In genomic region chr13:20197361-20197834, GRCh38 we compare ENCODE assay signal across 8 cellular contexts. TPM values are rescaled to one million over a fixed set of nuclear protein-coding genes. Genes with fewer than 3 reads are reported as not detected.
DNase-seq lines count a peak whose midpoint lies in the region; ATAC-seq and TF ChIP-seq lines count a peak whose summit lies in the region.

No MANE protein-coding gene starts in this region.

- no peaks in the 10 kb centered on the region for H3K9me2 ChIP-seq in hepatocyte (replicated peaks; ENCODE audit: insufficient read depth)

- H3K4me2 ChIP-seq in hepatocyte: no peak overlapping the region

- TF ChIP-seq CTCF in GM12864 (IDR thresholded peaks at IDR 0.05; ENCODE audit: low read depth, low read length, missing control alignments) (peak; percentile 78), hepatocyte (IDR thresholded peaks at IDR 0.05; ENCODE audit: poor library complexity) (peak; percentile 56)

- H3K27me3 ChIP-seq in adipocyte (replicated peaks; ENCODE audit: control insufficient read depth, insufficient read depth, low read length): peaks cover 26% of the 10 kb centered on the region
- H3K27me3 ChIP-seq in hepatocyte: peaks cover 41% of the 10 kb centered on the region

- peaks cover 9% of the 10 kb centered on the region for H3K9me3 ChIP-seq in adipocyte (ENCODE audit: control insufficient read depth, low read length)
- H3K9me3 ChIP-seq in hepatocyte (ENCODE audit: low read depth): no peaks in the 10 kb centered on the region

- H3K4me1 ChIP-seq in adipocyte (ENCODE audit: control insufficient read depth, insufficient read depth, low read length) (peaks cover 17% of the 10 kb centered on the region), hepatocyte (ENCODE audit: insufficient read depth) (peaks cover 9% of the 10 kb centered on the region)

- H3K27ac ChIP-seq in hepatocyte: no peak overlapping the region

- 13% methylated on average over 5 of the region's 5 CpGs for WGBS in hepatocyte (ENCODE audit: low lambda C conversion rate, missing lambda C conversion rate)

- no peak overlapping the region for H3K4me3 ChIP-seq in GM12864 (ENCODE audit: low read depth, low read length)
- H3K4me3 ChIP-seq in adipocyte (ENCODE audit: low read length): no peak overlapping the region
- H3K4me3 ChIP-seq in hepatocyte: no peak overlapping the region

- no peak overlapping the region for H2AFZ ChIP-seq in hepatocyte

- ATAC-seq in stimulated activated naive CD8-positive, alpha-beta T cell treated with anti-CD3 and anti-CD28 coated beads, Interleukin-15, Interleukin-2, amounts not matched to agents 100 U/mL and 50 U/mL, for 24 hours: peak; percentile 42
- ATAC-seq in GM21390 (IDR thresholded peaks at IDR 0.05; ENCODE audit: unreplicated experiment): no peak

- no peaks in the 10 kb centered on the region for H4K20me1 ChIP-seq in hepatocyte (ENCODE audit: insufficient read depth, poor library complexity, severe bottlenecking)

- H3K36me3 ChIP-seq in adipocyte (ENCODE audit: control insufficient read depth, insufficient read depth, low read length, severe bottlenecking) (no peaks in the 10 kb centered on the region), hepatocyte (replicated peaks; ENCODE audit: insufficient read depth, low read depth) (no peaks in the 10 kb centered on the region)

- H3K79me2 ChIP-seq in hepatocyte: no peaks in the 10 kb centered on the region

- H3K9ac ChIP-seq in adipocyte (ENCODE audit: low read length): no peak overlapping the region

- DNase-seq in AML-193 (lab: John Stamatoyannopoulos, UW): peak; percentile 51 to 57
- DNase-seq in GM12864 (ENCODE audit: low read depth): no peak
- DNase-seq in NCI-H1694 treated with DMSO at 0.1 percent for 48 hours (lab: John Stamatoyannopoulos, UW): peak; percentile 23
- DNase-seq in adipocyte (ENCODE audit: low read depth): peak; percentile 58
- DNase-seq in hepatocyte (ENCODE audit: low spot score): peak; percentile 39
- no peak for DNase-seq in stimulated activated naive CD8-positive, alpha-beta T cell treated with anti-CD3 and anti-CD28 coated beads, Interleukin-15, Interleukin-2, amounts not matched to agents 100 U/mL and 50 U/mL, for 24 hours
- DNase-seq in HuH-7 (ENCODE audit: low spot score): no peak

RNA-seq across cellular contexts. Expression of gene GJB2, which starts 4.7 kb away (rescaled TPM):
- 6.1 and 10.3 TPM in 2 replicates for total RNA-seq in hepatocyte
- 5.9 and 11.1 TPM in 2 replicates for polyA plus RNA-seq in hepatocyte

RNA-seq across cellular contexts. Expression of gene GJB6, which starts 34.7 kb away (rescaled TPM):
- total RNA-seq in hepatocyte: 0.52 and 2.2 TPM in 2 replicates
- polyA plus RNA-seq in hepatocyte: 0.79 and 1.2 TPM in 2 replicates

RNA-seq across cellular contexts. Expression of gene GJA3, which starts 36.5 kb away (rescaled TPM):
- total RNA-seq in hepatocyte: 0.16 and 0.23 TPM in 2 replicates
- 0.10 and 0.16 TPM in 2 replicates for polyA plus RNA-seq in hepatocyte

Comparison
In these comparisons a context has a peak if more than half of its experiments do, and no peak if none do; other contexts are left out.
1. DNase-seq: peak in AML-193 (2 of 2), NCI-H1694 treated with DMSO at 0.1 percent for 48 hours (single experiment), adipocyte (single experiment) and hepatocyte (single experiment); none in GM12864 (single experiment), stimulated activated naive CD8-positive, alpha-beta T cell treated with anti-CD3 and anti-CD28 coated beads, Interleukin-15, Interleukin-2, amounts not matched to agents 100 U/mL and 50 U/mL, for 24 hours (single experiment) and HuH-7 (single experiment).